ENCODE assay signal across 8 cellular contexts in the genomic region with DNA sequence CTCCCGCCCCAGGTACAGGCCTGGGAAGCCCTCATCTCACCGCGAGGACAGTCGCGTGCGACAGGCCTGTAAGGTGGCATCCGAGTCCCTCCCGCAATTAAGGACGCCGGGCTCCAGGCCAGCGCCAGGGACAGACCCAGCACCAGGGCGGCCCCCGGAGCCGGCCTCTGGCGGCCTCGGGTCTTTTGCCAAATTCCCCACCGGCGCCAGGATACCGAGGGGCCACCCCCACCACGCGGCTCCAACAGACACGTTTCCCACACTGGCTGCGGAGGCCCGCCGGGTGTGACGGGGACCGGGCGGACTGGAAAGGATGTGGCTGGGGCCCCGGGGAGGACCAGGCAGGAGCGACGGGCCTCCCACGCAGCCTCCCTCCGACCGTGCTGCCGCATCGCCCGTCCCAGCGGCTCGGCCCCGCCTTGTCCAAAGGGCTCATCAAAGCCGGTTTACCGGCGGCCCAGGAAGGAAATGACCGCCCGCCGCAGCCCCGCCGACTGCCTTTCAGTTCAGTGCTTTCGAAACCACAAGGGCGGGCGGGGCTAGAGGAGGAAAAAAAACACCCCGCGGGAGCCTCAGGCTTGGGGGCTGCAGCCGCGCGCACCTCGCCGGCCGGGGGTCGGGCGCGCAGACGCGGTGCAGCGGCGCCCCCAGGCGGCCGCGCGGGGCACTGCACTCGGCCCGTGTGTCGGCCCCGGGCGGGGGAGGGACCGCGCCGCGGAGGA. TPM values are rescaled to one million over a fixed set of nuclear protein-coding genes. Genes with fewer than 3 reads are reported as not detected.
DNase-seq lines count a peak whose midpoint lies in the region; ATAC-seq and TF ChIP-seq lines count a peak whose summit lies in the region.

No MANE protein-coding gene starts in this region.

- H3K36me3 Mint-ChIP-seq in chondrocyte (ENCODE audit: low read depth): no peaks in the 10 kb centered on the region

- peak overlapping the region; percentile 61 for H3K4me3 Mint-ChIP-seq in chondrocyte (ENCODE audit: unreplicated experiment)

- H3K27me3 Mint-ChIP-seq in chondrocyte (ENCODE audit: low read depth): no peaks in the 10 kb centered on the region

- H3K4me1 Mint-ChIP-seq in chondrocyte (ENCODE audit: low read depth): peaks cover 46% of the 10 kb centered on the region

- ATAC-seq in GM19023 (IDR thresholded peaks at IDR 0.05; ENCODE audit: unreplicated experiment) (peak; percentile 80), HG03175 (IDR thresholded peaks at IDR 0.05; ENCODE audit: unreplicated experiment) (peak; percentile 85), left colon (peak; percentile 78)

- H3K27ac Mint-ChIP-seq in chondrocyte (ENCODE audit: unreplicated experiment): peak overlapping the region; percentile 66

- H3K9me3 Mint-ChIP-seq in chondrocyte (ENCODE audit: low read depth): no peaks in the 10 kb centered on the region

- intact Hi-C loops in left colon (cut with DNase I, micrococcal nuclease): loop anchor here (5.0 to 10.0 kb wide), 3 partner anchors 105 to 577 kb away; partner anchors contain the start of gene FAM43A (in 1 of the 2)

- TF ChIP-seq CTCF in chondrocyte (IDR thresholded peaks at IDR 0.05): peak; percentile 81

- peak; percentile 73 for DNase-seq in Ammon's horn (ENCODE audit: low spot score)
- peak; percentile 86 for DNase-seq in NCI-H345 (lab: John Stamatoyannopoulos, UW)
- peak; percentile 75 for DNase-seq in activated CD4-positive, alpha-beta T cell treated with anti-CD3 and anti-CD28 coated beads for 1 hour
- DNase-seq in chondrocyte (ENCODE audit: low spot score): no peak
- peak; percentile 92 to 94 for DNase-seq in left colon
- DNase-seq in stimulated activated CD4-positive, alpha-beta T cell treated with anti-CD3 and anti-CD28 coated beads, Interleukin-1b, Interleukin-23, amount 100 ng/mL, for 4 hours (ENCODE audit: low read depth in 2 of 2): peak; percentile 73 to 78

RNA-seq across cellular contexts. Expression of gene XXYLT1, which starts 11.2 kb away (rescaled TPM):
- 32.7 to 51.3 TPM (median 33.6 TPM) in 3 replicates for total RNA-seq in chondrocyte
- 10 to 100 TPM in 1 of 2 donors, 1 to 10 TPM in 1; 8.0 to 13.5 TPM for total RNA-seq in left colon
